Comparison of ENCODE assay signal across 21 cellular contexts in genomic region chr2:65388626-65389390, GRCh38. TPM values are rescaled to one million over a fixed set of nuclear protein-coding genes. Genes with fewer than 3 reads are reported as not detected.
DNase-seq lines count a peak whose midpoint lies in the region; ATAC-seq and TF ChIP-seq lines count a peak whose summit lies in the region.
"Had no signal": no experiment of that assay in that cellular context is flagged by ENCODE, and none has a peak within 500 bp of the region (broad histone marks: within the 10 kb centered on the region; RNA-seq: fewer than 3 reads in every experiment).

No MANE protein-coding gene starts in this region.

- TF ChIP-seq CTCF in SK-N-SH (IDR thresholded peaks at IDR 0.05), result no peak
- no peak for TF ChIP-seq CTCF in foreskin keratinocyte (conservative IDR thresholded peaks at IDR 0.05)

- no peaks in the 10 kb centered on the region for H3K36me3 ChIP-seq in SK-N-SH (replicated peaks in 1 of 2; ENCODE audit: control insufficient read depth in 1 of 2, insufficient read depth in 2 of 2, low read length in 1 of 2)
- no peaks in the 10 kb centered on the region for H3K36me3 ChIP-seq in urinary bladder (ENCODE audit: insufficient read depth)
- H3K36me3 ChIP-seq: brain microvascular endothelial cell, tibial nerve had no signal

- H3K9me2 ChIP-seq in SK-N-SH, result no peaks in the 10 kb centered on the region

- POLR2A ChIA-PET in SK-N-SH (lab: Yijun Ruan, JAX), result interaction anchor here (0.6 kb wide), 1 partner anchor 8 kb away, joined by 3 read pairs; no protein-coding TSS in a partner anchor

- peaks cover 97% of the 10 kb centered on the region for H3K79me2 ChIP-seq in SK-N-SH (ENCODE audit: insufficient read depth)

- DNase-seq in Right ventricle myocardium inferior (ENCODE audit: missing footprints) (no peak), left cardiac atrium (no peak), SK-N-SH (peak; percentile 30), foreskin keratinocyte (peak in 1 of 2 donors; percentile 71), cerebellar nuclear complex (lab: John Stamatoyannopoulos, UW) (no peak), GM19238 (ENCODE audit: insufficient read length, low spot score) (no peak), amniotic stem cell (lab: John Stamatoyannopoulos, UW) (no peak)
- DNase-seq: 8988T; activated CD4-positive, alpha-beta T cell treated with anti-CD3 and anti-CD28 coated beads for 48 hours; activated naive CD4-positive, alpha-beta T cell treated with anti-CD3 and anti-CD28 coated beads for 36 hours; activated T-cell treated with anti-CD3 and anti-CD28 coated beads for 4 hours; brain microvascular endothelial cell; Karpas-422; kidney glomerular epithelial cell; NCI-H1436; NCI-H82; SHP77; stimulated activated CD4-positive, alpha-beta T cell treated with anti-CD3 and anti-CD28 coated beads, Interleukin-4, amount 100 ng/mL, for 1 hour had no signal

- no peak for TF ChIP-seq EP300 in SK-N-SH (IDR thresholded peaks at IDR 0.05; ENCODE audit: borderline replicate concordance in 1 of 2, low read depth in 1 of 2, low read length in 1 of 2)

- H3K27me3 ChIP-seq in SK-N-SH (ENCODE audit: insufficient read depth), result no peaks in the 10 kb centered on the region
- H3K27me3 ChIP-seq in foreskin keratinocyte, result no peaks in the 10 kb centered on the region
- H3K27me3 ChIP-seq: brain microvascular endothelial cell, hepatocyte, tibial nerve had no signal

- intact Hi-C loops in Right ventricle myocardium inferior (cut with DNase I) (no loop called here), left cardiac atrium (cut with DNase I) (no loop called here)

- H2AFZ ChIP-seq in SK-N-SH (ENCODE audit: low read depth), result no peak overlapping the region
- H2AFZ ChIP-seq: hepatocyte had no signal

- no peaks in the 10 kb centered on the region for H3K9me3 ChIP-seq in SK-N-SH
- H3K9me3 ChIP-seq: tibial nerve had no signal

- CTCF ChIA-PET in SK-N-SH (lab: Yijun Ruan, JAX), result no interaction called here

- no peak overlapping the region for H3K9ac ChIP-seq in SK-N-SH

- 82% methylated on average over 3 of the region's 3 CpGs for WGBS in SK-N-SH (ENCODE audit: low lambda C conversion rate)
- WGBS in urinary bladder, result 89% methylated on average over 3 of the region's 3 CpGs

- TF ChIP-seq RAD21 in SK-N-SH (IDR thresholded peaks at IDR 0.05; ENCODE audit: low read length), result no peak; the same call in 1 of the 2 replicates

- H3K4me3 ChIP-seq in SK-N-SH (ENCODE audit: low read depth in 2 of 2, low read length in 1 of 2), result no peak overlapping the region
- H3K4me3 ChIP-seq in urinary bladder (ENCODE audit: low read depth, low read length), result no peak overlapping the region
- H3K4me3 ChIP-seq: hepatocyte, tibial nerve had no signal

- H3K4me2 ChIP-seq in SK-N-SH, result no peak overlapping the region; the same call in 1 of the 2 replicates
- H3K4me2 ChIP-seq: hepatocyte had no signal

- H3F3A ChIP-seq in SK-N-SH (replicated peaks; ENCODE audit: insufficient read depth), result peaks cover 3% of the 10 kb centered on the region

- H4K20me1 ChIP-seq in SK-N-SH (ENCODE audit: insufficient read depth), result peaks cover 95% of the 10 kb centered on the region

- ATAC-seq in Right ventricle myocardium inferior, result peak; percentile 5
- ATAC-seq in left cardiac atrium, result no peak
- peak; percentile 9 for ATAC-seq in foreskin keratinocyte

- H3K27ac ChIP-seq in SK-N-SH (ENCODE audit: low read depth in 2 of 2, low read length in 1 of 2) (peak overlapping the region in 1 of 2 experiments; percentile 65; a peak in 2 of 4 replicates), foreskin keratinocyte (peak overlapping the region; percentile 83), urinary bladder (ENCODE audit: low read depth) (peak overlapping the region; percentile 46)
- H3K27ac ChIP-seq: brain microvascular endothelial cell, hepatocyte, tibial nerve had no signal

- H3K4me1 ChIP-seq in SK-N-SH (ENCODE audit: control insufficient read depth in 1 of 2, insufficient read depth in 2 of 2, low read depth in 1 of 2, low read length in 1 of 2) (peaks cover 29% of the 10 kb centered on the region in 2 experiments), foreskin keratinocyte (peaks cover 46% of the 10 kb centered on the region), urinary bladder (ENCODE audit: insufficient read depth) (no peaks in the 10 kb centered on the region)

TF ChIP-seq in SK-N-SH, 30 proteins besides CTCF, POLR2A, EP300 and RAD21:
- TF ChIP-seq GABPA (IDR thresholded peaks at IDR 0.05; ENCODE audit: low read depth) (no peak), USF1 (IDR thresholded peaks at IDR 0.05; ENCODE audit: borderline replicate concordance, low read depth) (no peak), RXRA (IDR thresholded peaks at IDR 0.05; ENCODE audit: borderline replicate concordance, low read depth) (no peak), PBX3 (IDR thresholded peaks at IDR 0.05) (no peak), MXI1 (IDR thresholded peaks at IDR 0.05; ENCODE audit: low read depth, low read length) (no peak), POLR2AphosphoS5 (IDR thresholded peaks at IDR 0.05; ENCODE audit: low read depth, low read length) (no peak)

RNA-seq across cellular contexts. Expression of gene SPRED2, which starts 43.6 kb away (rescaled TPM):
- total RNA-seq in Right ventricle myocardium inferior, result 14.0 TPM
- total RNA-seq in left cardiac atrium, result 10 to 100 TPM; 19.8 to 26.4 TPM
- 13.5 and 21.9 TPM in 2 replicates for polyA plus RNA-seq in SK-N-SH (2012; rRNA removed)
- 18.4 and 21.2 TPM in 2 replicates for polyA plus RNA-seq in SK-N-SH (2012; cell fraction: cytosol; rRNA removed)
- polyA plus RNA-seq in SK-N-SH (2012; cell fraction: nucleus; rRNA removed), result 17.0 and 22.9 TPM in 2 replicates
- 29.0 and 32.0 TPM in 2 replicates for total RNA-seq in foreskin keratinocyte
- polyA plus RNA-seq in foreskin keratinocyte, result 14.0 and 16.6 TPM in 2 replicates
- 19.1 TPM for total RNA-seq in urinary bladder
- 12.0 TPM for polyA plus RNA-seq in urinary bladder

Comparison
In these comparisons a context has a peak if more than half of its experiments do, and no peak if none do; other contexts are left out.
1. ATAC-seq: peak in Right ventricle myocardium inferior (single experiment) and foreskin keratinocyte (single experiment); none in left cardiac atrium (0 of 2).